13 cellular contexts compared by ENCODE assay signal in the genomic region with DNA sequence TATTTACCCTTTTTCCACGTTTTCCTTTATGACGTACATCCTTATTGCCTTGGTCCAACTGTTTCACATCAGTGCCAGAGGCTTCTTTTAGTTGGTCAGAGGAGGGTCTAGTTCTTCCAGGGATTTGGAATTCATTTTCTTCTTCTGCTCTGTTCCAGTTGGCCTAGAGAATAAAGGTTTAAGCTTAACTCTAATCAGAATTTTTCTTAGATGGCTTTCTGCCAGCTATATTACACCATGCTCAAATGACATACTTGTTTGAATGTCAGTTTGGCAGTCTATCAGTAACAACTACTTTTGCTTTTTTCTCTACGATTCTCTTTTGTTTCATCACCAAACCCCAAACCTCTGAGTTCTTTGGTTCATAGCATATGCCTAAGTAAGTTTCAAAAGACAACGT. TPM values are rescaled to one million over a fixed set of nuclear protein-coding genes. Genes with fewer than 3 reads are reported as not detected.
"Had no signal": no experiment of that assay in that cellular context is flagged by ENCODE, and none has a peak within 500 bp of the region (broad histone marks: within the 10 kb centered on the region; RNA-seq: fewer than 3 reads in every experiment).

No MANE protein-coding gene starts in this region.

- H2AFZ ChIP-seq: parathyroid adenoma had no signal

- ATAC-seq: activated CD8-positive, alpha-beta T cell treated with anti-CD3 and anti-CD28 coated beads, Interleukin-2, amount 10 ng/mL, durations not matched to agents 7 days and 5 days; lower lobe of right lung; natural killer cell had no signal

- H3K27me3 ChIP-seq: tibial nerve, uterus had no signal

- H3K27ac ChIP-seq: lower lobe of right lung, parathyroid adenoma, tibial nerve, uterus had no signal

- DNase-seq: activated CD4-positive, alpha-beta T cell treated with anti-CD3 and anti-CD28 coated beads, Interleukin-2, amount 10 ng/mL, durations not matched to agents 24 days and 14 days; activated CD8-positive, alpha-beta T cell treated with anti-CD3 and anti-CD28 coated beads, Interleukin-2, amount 10 ng/mL, durations not matched to agents 7 days and 5 days; activated naive CD4-positive, alpha-beta T cell treated with Interleukin-2 at 50 U/mL for 16 hours; activated T-cell treated with anti-CD3 and anti-CD28 coated beads, Interleukin-2, amount 50 U/mL, for 24 hours; aorta; dermis blood vessel endothelial cell; effector memory CD4-positive, alpha-beta T cell; lower lobe of right lung; natural killer cell; stimulated activated naive CD4-positive, alpha-beta T cell treated with Interleukin-2 at 50 U/mL for 16 hours; uterus had no signal

- H3K4me1 ChIP-seq: parathyroid adenoma had no signal

- H3K9me3 ChIP-seq: lower lobe of right lung, tibial nerve, uterus had no signal

- H3K4me3 ChIP-seq: lower lobe of right lung, tibial nerve, uterus had no signal

- H3K9ac ChIP-seq: parathyroid adenoma had no signal

RNA-seq across cellular contexts. Expression of a gene that starts 31.7 kb away (rescaled TPM):
- total RNA-seq: activated CD8-positive, alpha-beta T cell treated with anti-CD3 and anti-CD28 coated beads, Interleukin-2, amount 10 ng/mL, durations not matched to agents 7 days and 5 days; lower lobe of right lung; natural killer cell had no signal
